ENCODE assay signal across 2 cellular contexts in genomic region chr19:49488863-49489537, GRCh38.
TF ChIP-seq lines count a peak whose summit lies in the region.

No MANE protein-coding gene starts in this region.

TF ChIP-seq in IMR-90, 13 proteins besides CTCF, POLR2A, EP300 and RAD21:
- peak; percentile 91 for TF ChIP-seq MAFK (IDR thresholded peaks at IDR 0.05; ENCODE audit: low read depth, low read length)
- no peak for TF ChIP-seq ELK1 (IDR thresholded peaks at IDR 0.05; ENCODE audit: borderline replicate concordance, low read depth, low read length)
TF ChIP-seq in IMR-90: peak in this region for 1.

TF ChIP-seq in HEK293T, 16 proteins besides CTCF, POLR2A, EP300 and RAD21:
- TF ChIP-seq PKNOX1 (IDR thresholded peaks at IDR 0.05) (no peak), BHLHE40 (IDR thresholded peaks at IDR 0.05; ENCODE audit: borderline replicate concordance) (no peak), ZNF384 (IDR thresholded peaks at IDR 0.05) (no peak), SP1 (IDR thresholded peaks at IDR 0.05) (no peak), HDGF (IDR thresholded peaks at IDR 0.05; ENCODE audit: borderline replicate concordance) (no peak), FOXK2 (IDR thresholded peaks at IDR 0.05) (no peak), TARDBP (IDR thresholded peaks at IDR 0.05) (no peak), CTBP1 (IDR thresholded peaks at IDR 0.05; ENCODE audit: borderline replicate concordance) (no peak), ARNT (IDR thresholded peaks at IDR 0.05) (no peak)
